Comparison of ENCODE assay signal across 9 cellular contexts in genomic region chr3:71031914-71032521, GRCh38.
A peak's percentile ranks its signal among the peaks of the same experiment; 100 is the strongest.
DNase-seq lines count a peak whose midpoint lies in the region; ATAC-seq, FAIRE-seq and TF ChIP-seq lines count a peak whose summit lies in the region.
"Had no signal": no experiment of that assay in that cellular context is flagged by ENCODE, and none has a peak within 500 bp of the region (broad histone marks: within the 10 kb centered on the region; RNA-seq: fewer than 3 reads in every experiment).

No MANE protein-coding gene starts in this region.

- H4K8ac ChIP-seq in H1 (ENCODE audit: extremely low read depth, insufficient read depth, low read length), result no peak overlapping the region

- H3K27me3 Mint-ChIP-seq in progenitor cell of endocrine pancreas, result no peaks in the 10 kb centered on the region

- no peak for TF ChIP-seq POLR2A in H1 (IDR thresholded peaks at IDR 0.05; ENCODE audit: control extremely low read depth in 1 of 2, low read depth in 2 of 2, low read length in 2 of 2)

- no peak overlapping the region for H4K91ac ChIP-seq in H1 (replicated peaks; ENCODE audit: insufficient read length, low read length)

- H3K79me2 ChIP-seq in H1 (ENCODE audit: control insufficient read depth in 1 of 2, insufficient read depth in 2 of 2, low read length in 2 of 2), result no peaks in the 10 kb centered on the region

- no peak overlapping the region for H3K18ac ChIP-seq in H1 (ENCODE audit: extremely low read depth, low read length)

- ATAC-seq in HG03097 (IDR thresholded peaks at IDR 0.05; ENCODE audit: low FRiP score, unreplicated experiment) (peak; percentile 66), HG03521 (IDR thresholded peaks at IDR 0.05; ENCODE audit: unreplicated experiment) (no peak)

- H2BK20ac ChIP-seq in H1 (ENCODE audit: low read length), result no peak overlapping the region

- H4K5ac ChIP-seq in H1 (ENCODE audit: insufficient read length, low read depth, low read length), result no peak overlapping the region

- no peaks in the 10 kb centered on the region; a peak in 1 of 7 replicates for H3K27me3 ChIP-seq in H1 (replicated peaks in 1 of 4; ENCODE audit: control insufficient read depth in 3 of 4, extremely low read depth in 1 of 4, insufficient read depth in 3 of 4, low read length in 3 of 4)

- H3K4me3 ChIP-seq in H1 (ENCODE audit: extremely low read depth in 1 of 4, insufficient read depth in 2 of 4, low read depth in 3 of 4, low read length in 4 of 4), result no peak overlapping the region

- peaks cover 4% of the 10 kb centered on the region for H3K9me3 Mint-ChIP-seq in progenitor cell of endocrine pancreas (ENCODE audit: low read depth)

- H2AFZ ChIP-seq in H1 (ENCODE audit: low read length), result no peak overlapping the region

- H3K4me3 Mint-ChIP-seq in progenitor cell of endocrine pancreas (ENCODE audit: low read depth), result no peak overlapping the region

- no peak for TF ChIP-seq RAD21 in H1 (IDR thresholded peaks at IDR 0.05 in 1 of 2, conservative IDR thresholded peaks at IDR 0.05 in 1 of 2; ENCODE audit: low read depth in 2 of 2, low read length in 2 of 2)

- CTCF ChIA-PET in H1 (lab: Charles Lee; ENCODE audit: partially characterized antibody), result interaction anchor here (0.6 to 3.7 kb wide), 2 partner anchors 9 to 46 kb away, joined by 4 to 25 read pairs; no protein-coding TSS in a partner anchor

- 0 out of 2 replicates have a peak overlapping the region, but pooled peaks have one; percentile 7 for H2BK15ac ChIP-seq in H1 (ENCODE audit: low read length)

- H2BK5ac ChIP-seq in H1 (ENCODE audit: low read depth, low read length), result no peak overlapping the region

- no peak overlapping the region for H2AK5ac ChIP-seq in H1 (ENCODE audit: low read depth, low read length)

- H3K36me3 Mint-ChIP-seq in progenitor cell of endocrine pancreas (ENCODE audit: insufficient read depth), result peaks cover 48% of the 10 kb centered on the region

- no peak for FAIRE-seq in H1 (lab: Jason Lieb, UNC)

- H3K4me1 Mint-ChIP-seq in progenitor cell of endocrine pancreas (ENCODE audit: low read depth), result peaks cover 21% of the 10 kb centered on the region

- no peak overlapping the region for H3K9ac ChIP-seq in H1 (replicated peaks in 1 of 4; ENCODE audit: extremely low read depth in 1 of 4, low read depth in 3 of 4, low read length in 3 of 4)

- H3K27ac ChIP-seq in H1 (ENCODE audit: low read depth, low read length), result no peak overlapping the region

- no peak overlapping the region for H3K56ac ChIP-seq in H1 (replicated peaks; ENCODE audit: insufficient read length, low read depth, low read length)

- H2BK12ac ChIP-seq in H1 (ENCODE audit: low read depth, low read length), result 0 out of 2 replicates have a peak overlapping the region, but pooled peaks have one; percentile 4

- DNase-seq in EH (ENCODE audit: low read depth), result peak; percentile 33
- DNase-seq in H1 (ENCODE audit: low read depth in 1 of 2, low spot score in 2 of 2), result no peak
- DNase-seq in progenitor cell of endocrine pancreas (ENCODE audit: low spot score, unreplicated experiment), result no peak
- no peak for DNase-seq in NK-92 (lab: John Stamatoyannopoulos, UW; ENCODE audit: unreplicated experiment)
- no peak for DNase-seq in NCI-H446 (lab: John Stamatoyannopoulos, UW)
- no peak for DNase-seq in H4 (ENCODE audit: low spot score)
- DNase-seq: effector memory CD4-positive, alpha-beta T cell had no signal

- no peak for TF ChIP-seq EP300 in H1 (IDR thresholded peaks at IDR 0.05; ENCODE audit: borderline replicate concordance in 1 of 2, low read depth in 2 of 2, low read length in 2 of 2)

- 90% methylated on average over 13 of the region's 13 CpGs; no CpG with 5 or more reads in 1 of the 2 experiments for WGBS in H1 (ENCODE audit: extremely low coverage in 1 of 2, insufficient coverage in 1 of 2, insufficient read length in 1 of 2, insufficient replicate concordance in 2 of 2, low coverage in 1 of 2, low lambda C conversion rate in 2 of 2, missing lambda C conversion rate in 1 of 2), 2 experiments

- TF ChIP-seq CTCF in H1 (IDR thresholded peaks at IDR 0.05; ENCODE audit: control extremely low read depth in 1 of 3, insufficient read depth in 1 of 3, low read depth in 1 of 3, low read length in 3 of 3) (no peak), progenitor cell of endocrine pancreas (IDR thresholded peaks at IDR 0.05; ENCODE audit: unreplicated experiment) (no peak)

- H2BK120ac ChIP-seq in H1 (replicated peaks; ENCODE audit: low read depth, low read length), result no peak overlapping the region

- POLR2A ChIA-PET in H1 (lab: Charles Lee; ENCODE audit: partially characterized antibody), result no interaction called here

- H3K14ac ChIP-seq in H1 (ENCODE audit: insufficient read length), result no peak overlapping the region

- no peaks in the 10 kb centered on the region for H3K23me2 ChIP-seq in H1 (ENCODE audit: low read depth, low read length)

- peaks cover 1 to 9% (median 6%) of the 10 kb centered on the region in 4 experiments; a peak in 5 of 7 replicates for H3K4me1 ChIP-seq in H1 (replicated peaks in 1 of 4; ENCODE audit: control insufficient read depth in 3 of 4, insufficient read depth in 4 of 4, low read length in 3 of 4)

- H3K4me2 ChIP-seq in H1 (ENCODE audit: insufficient read depth in 1 of 2, low read depth in 2 of 2, low read length in 2 of 2), result no peak overlapping the region

- H3K4ac ChIP-seq in H1 (replicated peaks; ENCODE audit: insufficient read length, low read depth, low read length), result no peak overlapping the region

- peaks cover 0 to 3% (median 0%) of the 10 kb centered on the region in 4 experiments; a peak in 1 of 8 replicates for H3K36me3 ChIP-seq in H1 (ENCODE audit: control insufficient read depth in 2 of 4, insufficient read depth in 4 of 4, low read length in 3 of 4)

- no peaks in the 10 kb centered on the region for H3K9me3 ChIP-seq in H1 (ENCODE audit: insufficient read depth in 2 of 2, low read depth in 1 of 2, low read length in 1 of 2)

- no peaks in the 10 kb centered on the region for H3K79me1 ChIP-seq in H1 (ENCODE audit: low read depth, low read length)

- H4K20me1 ChIP-seq in H1 (replicated peaks in 1 of 2; ENCODE audit: control insufficient read depth in 1 of 2, insufficient read depth in 2 of 2, low read length in 2 of 2), result peaks cover 0 to 4% of the 10 kb centered on the region in 2 experiments

- peak overlapping the region; percentile 83 for H3K27ac Mint-ChIP-seq in progenitor cell of endocrine pancreas

- no peak overlapping the region for H3K23ac ChIP-seq in H1 (ENCODE audit: insufficient read length)

TF ChIP-seq in H1, 55 proteins besides CTCF, POLR2A, EP300 and RAD21 (continues in another document):
- no peak for TF ChIP-seq RFX5 (IDR thresholded peaks at IDR 0.05; ENCODE audit: borderline replicate concordance, low read depth, low read length)
- TF ChIP-seq SUZ12 (IDR thresholded peaks at IDR 0.05; ENCODE audit: low read length), result no peak
- no peak for TF ChIP-seq SIRT6 (IDR thresholded peaks at IDR 0.05; ENCODE audit: low read length)
- no peak for TF ChIP-seq RBBP5 (IDR thresholded peaks at IDR 0.05; ENCODE audit: borderline replicate concordance, low read depth, low read length)
- no peak for TF ChIP-seq YY1 (IDR thresholded peaks at IDR 0.05; ENCODE audit: low read depth, low read length)
- no peak for TF ChIP-seq JUN (IDR thresholded peaks at IDR 0.05; ENCODE audit: low read depth, low read length)
- TF ChIP-seq SP1 (IDR thresholded peaks at IDR 0.05; ENCODE audit: low read depth, low read length), result no peak
- TF ChIP-seq CBX5 (IDR thresholded peaks at IDR 0.05; ENCODE audit: low read depth, low read length), result no peak
- no peak for TF ChIP-seq ATF2 (IDR thresholded peaks at IDR 0.05; ENCODE audit: low read length)
